ENCODE assay signal across 19 cellular contexts in the genomic region with DNA sequence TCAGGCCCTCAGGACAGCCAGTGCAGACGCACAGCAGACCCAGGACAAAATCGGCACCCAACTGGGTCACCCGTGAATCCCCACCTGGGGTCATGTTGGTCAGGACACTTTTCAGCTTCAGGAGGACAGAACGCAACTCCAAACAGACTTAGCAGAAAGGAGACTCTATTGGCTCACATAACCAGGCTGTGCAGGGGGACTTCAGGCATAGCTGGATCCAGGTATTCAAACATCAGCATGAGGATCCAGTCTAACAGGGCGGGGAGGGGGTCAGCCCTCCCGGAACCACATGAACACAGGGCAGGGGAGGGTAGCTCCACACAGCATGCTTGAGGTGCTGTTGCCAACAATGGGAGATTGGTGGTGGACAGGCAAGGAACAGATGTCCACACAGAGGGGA.
"Had no signal": no experiment of that assay in that cellular context is flagged by ENCODE, and none has a peak within 500 bp of the region (broad histone marks: within the 10 kb centered on the region; RNA-seq: fewer than 3 reads in every experiment).

No MANE protein-coding gene starts in this region.

- H3K27me3 ChIP-seq: sigmoid colon, testis had no signal

- FAIRE-seq: endometrium, frontal cortex, islet of Langerhans had no signal

- H3K9me3 ChIP-seq: heart left ventricle, neutrophil, psoas muscle, sigmoid colon, testis, transverse colon had no signal

- H3K4me3 Mint-ChIP-seq: mesothelial cell of epicardium; natural killer cell; stimulated activated naive B cell treated with anti-CD40 and anti-IgM and Interleukin-4, amounts not matched to agents 10 μg/mL and 1 μg/mL and 100 μg/mL, for 72 hours; stimulated activated naive CD8-positive, alpha-beta T cell treated with anti-CD3 and anti-CD28 coated beads, Interleukin-15, amount 100 ng/mL, for 72 hours had no signal

- H3K27me3 Mint-ChIP-seq: stimulated activated naive CD8-positive, alpha-beta T cell treated with anti-CD3 and anti-CD28 coated beads, Interleukin-15, amount 100 ng/mL, for 72 hours had no signal

- H3K27ac Mint-ChIP-seq: mesothelial cell of epicardium; natural killer cell; stimulated activated naive B cell treated with anti-CD40 and anti-IgM and Interleukin-4, amounts not matched to agents 10 μg/mL and 1 μg/mL and 100 μg/mL, for 72 hours; stimulated activated naive CD8-positive, alpha-beta T cell treated with anti-CD3 and anti-CD28 coated beads, Interleukin-15, amount 100 ng/mL, for 72 hours had no signal

- DNase-seq: effector memory CD4-positive, alpha-beta T cell; heart left ventricle; hippocampal formation; natural killer cell; psoas muscle; sigmoid colon; stimulated activated CD4-positive, alpha-beta T cell treated with anti-CD3 and anti-CD28 coated beads, Interleukin-2, amount 100 ng/mL, for 24 hours; stimulated activated CD4-positive, alpha-beta T cell treated with anti-CD3 and anti-CD28 coated beads, Interleukin-4, amount 100 ng/mL, for 4 hours; stimulated activated naive B cell treated with anti-CD40 and anti-IgM and Interleukin-4, amounts not matched to agents 10 μg/mL and 1 μg/mL and 100 μg/mL, for 72 hours; stimulated activated naive CD8-positive, alpha-beta T cell treated with anti-CD3 and anti-CD28 coated beads, Interleukin-15, amount 100 ng/mL, for 72 hours; testis; transverse colon had no signal

- H3K4me1 ChIP-seq: testis, transverse colon had no signal

- H3K36me3 Mint-ChIP-seq: mesothelial cell of epicardium; natural killer cell; stimulated activated naive B cell treated with anti-CD40 and anti-IgM and Interleukin-4, amounts not matched to agents 10 μg/mL and 1 μg/mL and 100 μg/mL, for 72 hours had no signal

- ATAC-seq: left lobe of liver; natural killer cell; stimulated activated naive B cell treated with anti-CD40 and anti-IgM and Interleukin-4, amounts not matched to agents 10 μg/mL and 1 μg/mL and 100 μg/mL, for 72 hours; stimulated activated naive CD8-positive, alpha-beta T cell treated with anti-CD3 and anti-CD28 coated beads, Interleukin-15, amount 100 ng/mL, for 72 hours had no signal

- H3K36me3 ChIP-seq: heart left ventricle, neutrophil, sigmoid colon, transverse colon had no signal

- H3K27ac ChIP-seq: heart left ventricle, neutrophil, psoas muscle, sigmoid colon, testis, transverse colon had no signal

- H3K9me3 Mint-ChIP-seq: mesothelial cell of epicardium; stimulated activated naive CD8-positive, alpha-beta T cell treated with anti-CD3 and anti-CD28 coated beads, Interleukin-15, amount 100 ng/mL, for 72 hours had no signal

- H3K4me3 ChIP-seq: sigmoid colon, skin epidermis, testis, transverse colon had no signal
